38 cellular contexts compared by ENCODE assay signal in the genomic region with DNA sequence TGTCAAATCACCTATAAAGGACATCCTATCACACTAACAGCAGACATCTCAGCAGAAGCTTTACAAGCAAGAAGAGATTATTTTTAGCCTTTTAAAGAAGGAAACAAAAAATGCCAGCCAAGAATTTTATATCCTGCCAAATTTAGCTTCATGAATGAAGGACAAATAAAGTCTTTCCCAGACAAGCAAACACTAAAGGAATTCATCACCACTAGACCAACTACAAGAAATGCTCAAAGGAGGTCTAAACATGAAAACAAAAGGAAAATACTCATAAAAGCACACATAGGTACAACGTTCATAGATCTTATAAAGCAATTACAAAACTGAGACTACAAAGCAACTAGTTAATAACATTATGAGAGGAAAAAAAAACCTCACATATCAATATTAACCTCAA. TPM values are rescaled to one million over a fixed set of nuclear protein-coding genes. Genes with fewer than 3 reads are reported as not detected.
"Had no signal": no experiment of that assay in that cellular context is flagged by ENCODE, and none has a peak within 500 bp of the region (broad histone marks: within the 10 kb centered on the region; RNA-seq: fewer than 3 reads in every experiment).

No MANE protein-coding gene starts in this region.

- H3K36me3 ChIP-seq: adrenal gland, ascending aorta, brain microvascular endothelial cell, breast epithelium, cardiac muscle cell had no signal

- H3K27ac ChIP-seq: adrenal gland, ascending aorta, body of pancreas, brain microvascular endothelial cell, breast epithelium, cardiac muscle cell had no signal

- H3K27me3 ChIP-seq: ascending aorta, body of pancreas, brain microvascular endothelial cell, breast epithelium, cardiac muscle cell had no signal

- FAIRE-seq: astrocyte, bronchial epithelial cell had no signal

- H3K4me3 ChIP-seq: adrenal gland, ascending aorta, body of pancreas, breast epithelium, cardiac muscle cell had no signal

- H3K4me1 ChIP-seq: adrenal gland, ascending aorta, body of pancreas, breast epithelium had no signal

- ATAC-seq: activated naive CD4-positive, alpha-beta T cell treated with anti-CD3 and anti-CD28 coated beads, Interleukin-2, amount 50 U/mL, for 72 hours; activated naive CD8-positive, alpha-beta T cell treated with anti-CD3 and anti-CD28 coated beads, Interleukin-2, amount 50 U/mL, for 24 hours; activated T-cell treated with anti-CD3 and anti-CD28 coated beads, Interleukin-2, amount 50 U/mL, for 4 hours; activated T-cell treated with anti-CD3 and anti-CD28 coated beads, Interleukin-2, amount 50 U/mL, for 72 hours; activated T-helper 17 cell treated with anti-CD3 and anti-CD28 coated beads, Interleukin-2, amount 50 U/mL, for 72 hours; body of pancreas had no signal

- H3K9me3 ChIP-seq: body of pancreas had no signal

- DNase-seq: activated effector memory CD4-positive, alpha-beta T cell treated with anti-CD3 and anti-CD28 coated beads, Interleukin-2, amount 50 U/mL, for 16 hours; activated effector memory CD4-positive, alpha-beta T cell treated with Interleukin-2 at 50 U/mL for 16 hours; activated gamma-delta T cell; activated gamma-delta T cell treated with Interleukin-2 at 50 U/mL for 16 hours; activated naive CD4-positive, alpha-beta T cell; activated naive CD4-positive, alpha-beta T cell treated with anti-CD3 and anti-CD28 coated beads for 36 hours; activated naive CD4-positive, alpha-beta T cell treated with anti-CD3 and anti-CD28 coated beads, Interleukin-2, amount 10 ng/mL, durations not matched to agents 7 days and 5 days; activated naive CD4-positive, alpha-beta T cell treated with anti-CD3 and anti-CD28 coated beads, Interleukin-2, amount 50 U/mL, for 16 hours; activated naive CD4-positive, alpha-beta T cell treated with Interleukin-2 at 50 U/mL for 16 hours; activated naive CD8-positive, alpha-beta T cell treated with anti-CD3 and anti-CD28 coated beads for 36 hours; activated naive CD8-positive, alpha-beta T cell treated with anti-CD3 and anti-CD28 coated beads, Interleukin-2, amount 10 ng/mL, durations not matched to agents 7 days and 5 days; activated naive CD8-positive, alpha-beta T cell treated with anti-CD3 and anti-CD28 coated beads, Interleukin-2, amount 50 U/mL, for 24 hours; activated T-cell treated with anti-CD3 and anti-CD28 coated beads for 4 hours; activated T-cell treated with anti-CD3 and anti-CD28 coated beads, Interleukin-2, amount 50 U/mL, for 1 hour; activated T-cell treated with anti-CD3 and anti-CD28 coated beads, Interleukin-2, amount 50 U/mL, for 24 hours; activated T-cell treated with anti-CD3 and anti-CD28 coated beads, Interleukin-2, amount 50 U/mL, for 4 hours; activated T-cell treated with anti-CD3 and anti-CD28 coated beads, Interleukin-2, amount 50 U/mL, for 48 hours; activated T-cell treated with anti-CD3 and anti-CD28 coated beads, Interleukin-2, amount 50 U/mL, for 72 hours; adrenal gland; amniotic stem cell; amygdala; anterior cingulate cortex; aorta; body of pancreas; brain microvascular endothelial cell; caudate nucleus; central memory CD4-positive, alpha-beta T cell; cerebellar nuclear complex had no signal

RNA-seq across cellular contexts. Expression of a gene that starts 20.7 kb away (rescaled TPM):
- total RNA-seq: activated naive CD4-positive, alpha-beta T cell treated with anti-CD3 and anti-CD28 coated beads for 36 hours; activated naive CD4-positive, alpha-beta T cell treated with anti-CD3 and anti-CD28 coated beads, Interleukin-2, amount 50 U/mL, for 72 hours; activated naive CD8-positive, alpha-beta T cell treated with anti-CD3 and anti-CD28 coated beads for 36 hours; activated naive CD8-positive, alpha-beta T cell treated with anti-CD3 and anti-CD28 coated beads, Interleukin-2, amount 10 ng/mL, durations not matched to agents 7 days and 5 days; activated T-cell treated with anti-CD3 and anti-CD28 coated beads, Interleukin-2, amount 50 U/mL, for 4 hours; activated T-cell treated with anti-CD3 and anti-CD28 coated beads, Interleukin-2, amount 50 U/mL, for 72 hours; activated T-helper 1 cell treated with anti-CD3 and anti-CD28 coated beads, Interleukin-12 subunit alpha, Interleukin-12 subunit beta, Interleukin-2, Interleukin-4 antibody, amounts not matched to agents 30 ng/mL and 10 ng/mL and 1 ng/mL, durations not matched to agents 14 hours and 24 hours and 36 hours; activated T-helper 17 cell treated with anti-CD3 and anti-CD28 coated beads, Interleukin-2, amount 50 U/mL, for 72 hours; activated T-helper 2 cell treated with anti-CD3 and anti-CD28 coated beads, Interferon-gamma antibody, Interleukin-2, Interleukin-4, amounts not matched to agents 10 μg/mL and 5 μg/mL and 100 μg/mL, durations not matched to agents 14 hours and 24 hours and 36 hours; ascending aorta; astrocyte; bronchial epithelial cell; cerebellum had no signal
- polyA plus RNA-seq: aorta, cardiac muscle cell had no signal
